9 cellular contexts compared by ENCODE assay signal in the genomic region with DNA sequence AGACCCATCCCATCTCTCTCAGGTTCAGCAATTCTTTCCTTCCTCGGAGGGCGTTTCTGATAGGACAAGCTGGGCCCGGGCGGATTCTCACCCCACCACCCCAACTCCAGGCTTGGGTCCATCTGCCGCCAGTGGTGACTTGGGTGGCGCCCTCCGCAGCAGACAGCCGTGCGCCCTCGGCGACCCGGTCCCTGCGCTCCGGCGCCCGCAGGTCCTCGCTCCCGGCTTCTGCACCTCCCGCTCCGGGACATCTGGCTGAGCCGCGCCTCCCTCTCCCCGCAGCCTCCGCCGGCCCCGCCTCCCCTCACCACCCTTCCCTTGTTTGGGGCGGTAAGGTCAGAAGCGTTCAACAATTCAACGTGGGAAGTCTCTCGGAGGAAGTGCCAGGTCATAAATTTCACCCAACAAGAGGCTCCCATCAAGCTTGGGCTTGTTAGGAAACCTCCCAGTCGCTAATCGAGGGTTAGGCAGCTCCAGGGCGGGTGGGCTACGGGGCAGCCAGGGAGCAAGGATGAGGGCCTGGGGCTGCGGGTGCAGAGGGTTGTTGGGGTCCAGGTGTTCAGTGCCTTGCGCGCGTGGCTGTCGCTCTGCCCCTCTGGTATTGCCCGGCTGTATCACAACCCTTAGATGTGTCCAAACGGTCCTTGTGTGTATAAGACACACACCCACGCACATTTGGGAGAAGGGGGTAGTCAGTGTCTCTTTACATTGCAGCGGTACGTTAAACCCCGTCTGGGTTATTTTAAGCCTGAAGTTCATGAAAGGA. TPM values are rescaled to one million over a fixed set of nuclear protein-coding genes. Genes with fewer than 3 reads are reported as not detected.
A peak's percentile ranks its signal among the peaks of the same experiment; 100 is the strongest.
DNase-seq lines count a peak whose midpoint lies in the region; ATAC-seq and TF ChIP-seq lines count a peak whose summit lies in the region.
"Had no signal": no experiment of that assay in that cellular context is flagged by ENCODE, and none has a peak within 500 bp of the region (broad histone marks: within the 10 kb centered on the region; RNA-seq: fewer than 3 reads in every experiment).

No MANE protein-coding gene starts in this region.

- peaks cover 4% of the 10 kb centered on the region for H3K4me1 Mint-ChIP-seq in activated T-helper 1 cell treated with anti-CD3 and anti-CD28 coated beads, Interleukin-12 subunit alpha, Interleukin-12 subunit beta, Interleukin-2, Interleukin-4 antibody, amounts not matched to agents 30 ng/mL and 10 ng/mL and 1 ng/mL, durations not matched to agents 14 hours and 24 hours and 36 hours (ENCODE audit: low read depth)

- H3K27me3 ChIP-seq in MG63 (peaks cover 37% of the 10 kb centered on the region), lower lobe of right lung (ENCODE audit: low read depth) (peaks cover 64% of the 10 kb centered on the region)
- peaks cover 6% of the 10 kb centered on the region for H3K27me3 ChIP-seq in effector memory CD4-positive, alpha-beta T cell (replicated peaks; ENCODE audit: control insufficient read depth, insufficient read depth, low read length, poor library complexity, severe bottlenecking)

- no peak overlapping the region for H3K27ac ChIP-seq in lower lobe of right lung
- no peak overlapping the region for H3K27ac ChIP-seq in effector memory CD4-positive, alpha-beta T cell (ENCODE audit: insufficient read depth, low read length, poor library complexity, severe bottlenecking)

- H3K4me3 ChIP-seq in MG63 = no peak overlapping the region
- no peak overlapping the region for H3K4me3 ChIP-seq in lower lobe of right lung
- no peak overlapping the region for H3K4me3 ChIP-seq in effector memory CD4-positive, alpha-beta T cell (ENCODE audit: insufficient read depth, low read depth, low read length, poor library complexity, severe bottlenecking)

- H3K27me3 Mint-ChIP-seq in activated T-helper 1 cell treated with anti-CD3 and anti-CD28 coated beads, Interleukin-12 subunit alpha, Interleukin-12 subunit beta, Interleukin-2, Interleukin-4 antibody, amounts not matched to agents 30 ng/mL and 10 ng/mL and 1 ng/mL, durations not matched to agents 14 hours and 24 hours and 36 hours (ENCODE audit: insufficient read depth) = peaks cover 27% of the 10 kb centered on the region

- intact Hi-C loops in lower lobe of right lung (cut with DNase I) = no loop called here
- intact Hi-C loops in activated T-helper 1 cell treated with anti-CD3 and anti-CD28 coated beads, Interleukin-12 subunit alpha, Interleukin-12 subunit beta, Interleukin-2, Interleukin-4 antibody, amounts not matched to agents 30 ng/mL and 10 ng/mL and 1 ng/mL, durations not matched to agents 14 hours and 24 hours and 36 hours (cut with micrococcal nuclease) = no loop called here

- H3K36me3 ChIP-seq in MG63 = no peaks in the 10 kb centered on the region
- H3K36me3 ChIP-seq in lower lobe of right lung = no peaks in the 10 kb centered on the region
- H3K36me3 ChIP-seq in effector memory CD4-positive, alpha-beta T cell (ENCODE audit: control insufficient read depth, insufficient read depth, low read length) = no peaks in the 10 kb centered on the region

- H3K4me1 ChIP-seq in lower lobe of right lung = no peaks in the 10 kb centered on the region
- peaks cover 5% of the 10 kb centered on the region for H3K4me1 ChIP-seq in effector memory CD4-positive, alpha-beta T cell (ENCODE audit: control insufficient read depth, insufficient read depth, low read length, poor library complexity, severe bottlenecking)

- no peak overlapping the region for H3K4me3 Mint-ChIP-seq in activated T-helper 1 cell treated with anti-CD3 and anti-CD28 coated beads, Interleukin-12 subunit alpha, Interleukin-12 subunit beta, Interleukin-2, Interleukin-4 antibody, amounts not matched to agents 30 ng/mL and 10 ng/mL and 1 ng/mL, durations not matched to agents 14 hours and 24 hours and 36 hours

- H3K9me3 ChIP-seq in MG63 = no peaks in the 10 kb centered on the region
- H3K9me3 ChIP-seq in lower lobe of right lung = no peaks in the 10 kb centered on the region
- H3K9me3 ChIP-seq in effector memory CD4-positive, alpha-beta T cell (ENCODE audit: control insufficient read depth, low read length) = no peaks in the 10 kb centered on the region

- H3K9me3 Mint-ChIP-seq in activated T-helper 1 cell treated with anti-CD3 and anti-CD28 coated beads, Interleukin-12 subunit alpha, Interleukin-12 subunit beta, Interleukin-2, Interleukin-4 antibody, amounts not matched to agents 30 ng/mL and 10 ng/mL and 1 ng/mL, durations not matched to agents 14 hours and 24 hours and 36 hours = no peaks in the 10 kb centered on the region

- no peaks in the 10 kb centered on the region for H3K36me3 Mint-ChIP-seq in activated T-helper 1 cell treated with anti-CD3 and anti-CD28 coated beads, Interleukin-12 subunit alpha, Interleukin-12 subunit beta, Interleukin-2, Interleukin-4 antibody, amounts not matched to agents 30 ng/mL and 10 ng/mL and 1 ng/mL, durations not matched to agents 14 hours and 24 hours and 36 hours (ENCODE audit: low read depth)

- DNase-seq in CD1c-positive myeloid dendritic cell (ENCODE audit: extremely low spot score) = peak; percentile 82
- peak; percentile 12 for DNase-seq in MG63
- DNase-seq in activated CD8-positive, alpha-beta memory T cell treated with anti-CD3 and anti-CD28 coated beads, Interleukin-2, amount 50 U/mL, for 48 hours = peak; percentile 54
- no peak for DNase-seq in lower lobe of right lung
- DNase-seq in effector memory CD4-positive, alpha-beta T cell = no peak
- no peak for DNase-seq in activated T-helper 1 cell treated with anti-CD3 and anti-CD28 coated beads, Interleukin-12 subunit alpha, Interleukin-12 subunit beta, Interleukin-2, Interleukin-4 antibody, amounts not matched to agents 30 ng/mL and 10 ng/mL and 1 ng/mL, durations not matched to agents 14 hours and 24 hours and 36 hours (ENCODE audit: low spot score)
- no peak for DNase-seq in H4 (ENCODE audit: low spot score)
- DNase-seq in NCI-H446 (lab: John Stamatoyannopoulos, UW) = no peak
- DNase-seq: activated gamma-delta T cell treated with Interleukin-2 at 50 U/mL for 16 hours had no signal

- ATAC-seq in lower lobe of right lung = peak; percentile 24 to 55

- no peak overlapping the region for H3K27ac Mint-ChIP-seq in activated T-helper 1 cell treated with anti-CD3 and anti-CD28 coated beads, Interleukin-12 subunit alpha, Interleukin-12 subunit beta, Interleukin-2, Interleukin-4 antibody, amounts not matched to agents 30 ng/mL and 10 ng/mL and 1 ng/mL, durations not matched to agents 14 hours and 24 hours and 36 hours

- no peak for TF ChIP-seq CTCF in lower lobe of right lung (IDR thresholded peaks at IDR 0.05)

RNA-seq across cellular contexts. Expression of gene OLIG1, which starts 39.8 kb away (rescaled TPM):
- not detected in 2 replicates for total RNA-seq in MG63 (2014; rRNA removed; shearing (Covaris generic); ENCODE audit: low replicate concordance)
- total RNA-seq in lower lobe of right lung = 0.59 TPM
- total RNA-seq in activated T-helper 1 cell treated with anti-CD3 and anti-CD28 coated beads, Interleukin-12 subunit alpha, Interleukin-12 subunit beta, Interleukin-2, Interleukin-4 antibody, amounts not matched to agents 30 ng/mL and 10 ng/mL and 1 ng/mL, durations not matched to agents 14 hours and 24 hours and 36 hours = not detected in 2 replicates
- not detected in 2 replicates for total RNA-seq in H4 (2014; rRNA removed; shearing (Covaris generic))

Comparison
In these comparisons a context has a peak if more than half of its experiments do, and no peak if none do; other contexts are left out.
1. DNase-seq: peak in CD1c-positive myeloid dendritic cell (single experiment), MG63 (single experiment) and activated CD8-positive, alpha-beta memory T cell treated with anti-CD3 and anti-CD28 coated beads, Interleukin-2, amount 50 U/mL, for 48 hours (single experiment); none in lower lobe of right lung (single experiment), effector memory CD4-positive, alpha-beta T cell (0 of 3), activated T-helper 1 cell treated with anti-CD3 and anti-CD28 coated beads, Interleukin-12 subunit alpha, Interleukin-12 subunit beta, Interleukin-2, Interleukin-4 antibody, amounts not matched to agents 30 ng/mL and 10 ng/mL and 1 ng/mL, durations not matched to agents 14 hours and 24 hours and 36 hours (single experiment), H4 (single experiment) and NCI-H446 (0 of 2).